Comparison of ENCODE assay signal across 27 cellular contexts in the genomic region with DNA sequence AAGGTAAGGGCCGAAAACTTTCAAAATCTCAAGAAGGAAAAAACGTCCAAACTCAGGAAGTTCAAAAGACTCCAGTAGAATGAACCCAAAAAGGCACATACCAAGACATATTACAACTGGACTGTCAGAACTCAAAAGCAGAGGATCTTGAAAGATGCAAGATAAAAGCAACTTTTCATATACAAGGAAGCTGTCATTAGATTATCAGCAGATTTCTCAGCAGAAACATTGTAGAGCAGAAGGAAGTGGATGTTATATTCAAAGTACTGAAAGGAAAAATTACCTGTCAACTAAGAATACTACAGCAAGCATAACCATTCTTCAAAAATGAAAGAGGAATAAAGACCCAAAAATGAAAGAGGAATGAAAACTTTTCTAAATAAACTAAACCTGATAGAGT.
"Had no signal": no experiment of that assay in that cellular context is flagged by ENCODE, and none has a peak within 500 bp of the region (broad histone marks: within the 10 kb centered on the region; RNA-seq: fewer than 3 reads in every experiment).

No MANE protein-coding gene starts in this region.

- H3K4me3 Mint-ChIP-seq: dendritic cell treated with granulocyte-macrophage colony-stimulating factor and Interleukin-4, amounts not matched to agents 40 ng/mL and 50 ng/mL, for 4 days; effector memory CD8-positive, alpha-beta T cell; endodermal cell had no signal

- H3K4me1 Mint-ChIP-seq: endodermal cell had no signal

- H3K27me3 Mint-ChIP-seq: dendritic cell treated with granulocyte-macrophage colony-stimulating factor and Interleukin-4, amounts not matched to agents 40 ng/mL and 50 ng/mL, for 4 days; effector memory CD8-positive, alpha-beta T cell had no signal

- H3K4me1 ChIP-seq: colonic mucosa, esophagus muscularis mucosa, esophagus squamous epithelium, foreskin keratinocyte, gastrocnemius medialis, gastroesophageal sphincter, heart left ventricle, heart right ventricle had no signal

- H3K27ac ChIP-seq: colonic mucosa, coronary artery, dorsolateral prefrontal cortex, epithelial cell of prostate, esophagus muscularis mucosa, esophagus squamous epithelium, foreskin keratinocyte, gastrocnemius medialis, gastroesophageal sphincter, heart left ventricle, heart right ventricle had no signal

- H3K9me3 ChIP-seq: colonic mucosa, esophagus squamous epithelium, gastrocnemius medialis had no signal

- DNase-seq: colonic mucosa; cortex of kidney; dermis blood vessel endothelial cell; dorsolateral prefrontal cortex; effector CD4-positive, alpha-beta T cell; effector CD8-positive, alpha-beta T cell; effector memory CD4-positive, alpha-beta T cell; effector memory CD8-positive, alpha-beta T cell; endodermal cell; erythroblast; esophagus squamous epithelium; foreskin fibroblast; foreskin keratinocyte; foreskin melanocyte; gastrocnemius medialis; glutamatergic neuron; head of caudate nucleus; heart left ventricle; heart right ventricle had no signal

- H3K27me3 ChIP-seq: colonic mucosa, dorsolateral prefrontal cortex, esophagus muscularis mucosa, esophagus squamous epithelium, foreskin keratinocyte, gastrocnemius medialis, gastroesophageal sphincter, heart left ventricle, heart right ventricle had no signal

- H3K36me3 ChIP-seq: colonic mucosa, esophagus muscularis mucosa, esophagus squamous epithelium, gastrocnemius medialis, gastroesophageal sphincter, heart left ventricle, heart right ventricle had no signal

- H3K27ac Mint-ChIP-seq: dendritic cell treated with granulocyte-macrophage colony-stimulating factor and Interleukin-4, amounts not matched to agents 40 ng/mL and 50 ng/mL, for 4 days; effector memory CD8-positive, alpha-beta T cell; endodermal cell had no signal

- ATAC-seq: effector memory CD8-positive, alpha-beta T cell; esophagus mucosa; foreskin keratinocyte; gastrocnemius medialis; gastroesophageal sphincter; heart left ventricle; heart right ventricle had no signal

- FAIRE-seq: colon, endothelial cell of umbilical vein had no signal

- H3K4me3 ChIP-seq: colonic mucosa, coronary artery, dorsolateral prefrontal cortex, esophagus muscularis mucosa, esophagus squamous epithelium, gastrocnemius medialis, gastroesophageal sphincter, heart left ventricle, heart right ventricle had no signal
